Comparison of ENCODE assay signal across 1 cellular context in genomic region chr14:65228956-65229355, GRCh38.
TF ChIP-seq lines count a peak whose summit lies in the region.

No MANE protein-coding gene starts in this region.

TF ChIP-seq in HCT116, 20 proteins besides CTCF, POLR2A, EP300 and RAD21 (continued from another document):
- TF ChIP-seq, protein P1, sequence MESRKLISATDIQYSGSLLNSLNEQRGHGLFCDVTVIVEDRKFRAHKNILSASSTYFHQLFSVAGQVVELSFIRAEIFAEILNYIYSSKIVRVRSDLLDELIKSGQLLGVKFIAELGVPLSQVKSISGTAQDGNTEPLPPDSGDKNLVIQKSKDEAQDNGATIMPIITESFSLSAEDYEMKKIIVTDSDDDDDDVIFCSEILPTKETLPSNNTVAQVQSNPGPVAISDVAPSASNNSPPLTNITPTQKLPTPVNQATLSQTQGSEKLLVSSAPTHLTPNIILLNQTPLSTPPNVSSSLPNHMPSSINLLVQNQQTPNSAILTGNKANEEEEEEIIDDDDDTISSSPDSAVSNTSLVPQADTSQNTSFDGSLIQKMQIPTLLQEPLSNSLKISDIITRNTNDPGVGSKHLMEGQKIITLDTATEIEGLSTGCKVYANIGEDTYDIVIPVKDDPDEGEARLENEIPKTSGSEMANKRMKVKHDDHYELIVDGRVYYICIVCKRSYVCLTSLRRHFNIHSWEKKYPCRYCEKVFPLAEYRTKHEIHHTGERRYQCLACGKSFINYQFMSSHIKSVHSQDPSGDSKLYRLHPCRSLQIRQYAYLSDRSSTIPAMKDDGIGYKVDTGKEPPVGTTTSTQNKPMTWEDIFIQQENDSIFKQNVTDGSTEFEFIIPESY (IDR thresholded peaks at IDR 0.05; ENCODE audit: extremely low read depth, insufficient replicate concordance, low read length): no peak
